8 cellular contexts compared by ENCODE assay signal in genomic region chr10:73246783-73247508, GRCh38. TPM values are rescaled to one million over a fixed set of nuclear protein-coding genes. Genes with fewer than 3 reads are reported as not detected.
DNase-seq lines count a peak whose midpoint lies in the region; ATAC-seq, FAIRE-seq and TF ChIP-seq lines count a peak whose summit lies in the region.

Gene DNAJC9, minus strand, starts transcription at chr10:73247255. Its CDS starts 66 bp downstream, at chr10:73247189.

- CTCF ChIA-PET in T-cell (lab: Charles Lee), result interaction anchor here (0.6 to 1.5 kb wide), 2 partner anchors 17 to 402 kb away, joined by 3 to 5 read pairs; no protein-coding TSS in a partner anchor

- no peaks in the 10 kb centered on the region for H3K27me3 ChIP-seq in adrenal gland

- H3K9me3 Mint-ChIP-seq in T-cell, result no peaks in the 10 kb centered on the region
- no peaks in the 10 kb centered on the region for H3K9me3 Mint-ChIP-seq in progenitor cell of endocrine pancreas (ENCODE audit: low read depth)

- H3K27ac Mint-ChIP-seq in T-cell, result peak within 1 kb of the TSS; percentile 96
- peak within 1 kb of the TSS; percentile 99 for H3K27ac Mint-ChIP-seq in progenitor cell of endocrine pancreas

- H3K9me3 ChIP-seq in adrenal gland (replicated peaks in 1 of 3), result no peaks in the 10 kb centered on the region

- peak; percentile 96 for FAIRE-seq in GM12891 (lab: Jason Lieb, UNC)

- peak; percentile 95 for TF ChIP-seq POLR2A in GM12891 (IDR thresholded peaks at IDR 0.05; ENCODE audit: low read depth, low read length)
- TF ChIP-seq POLR2A in adrenal gland (IDR thresholded peaks at IDR 0.05), result peak; percentile 76 to 92

- H3K4me3 ChIP-seq in adrenal gland, result peak within 1 kb of the TSS; percentile 56 to 80 (median 64)

- H3K27me3 Mint-ChIP-seq in T-cell (no peaks in the 10 kb centered on the region), progenitor cell of endocrine pancreas (no peaks in the 10 kb centered on the region)

- ATAC-seq in HG02840 (IDR thresholded peaks at IDR 0.05; ENCODE audit: low FRiP score, unreplicated experiment), result peak; percentile 88
- peak; percentile 88 to 89 (median 88) for ATAC-seq in T-cell (replicated peaks in 1 of 4)
- ATAC-seq in left cardiac atrium, result peak; percentile 94 to 97

- H3K4me1 Mint-ChIP-seq in T-cell, result peaks cover 53 to 65% (median 56%) of the 10 kb centered on the region in 3 donors
- peaks cover 30% of the 10 kb centered on the region for H3K4me1 Mint-ChIP-seq in progenitor cell of endocrine pancreas (ENCODE audit: low read depth)

- peaks cover 19 to 27% of the 10 kb centered on the region in 2 donors for H3K4me1 ChIP-seq in adrenal gland (replicated peaks in 1 of 2)

- peak in 1 of 6 experiments; percentile 8 for TF ChIP-seq CTCF in adrenal gland (IDR thresholded peaks at IDR 0.05)
- TF ChIP-seq CTCF in progenitor cell of endocrine pancreas (IDR thresholded peaks at IDR 0.05; ENCODE audit: unreplicated experiment), result no peak

- peak within 1 kb of the TSS; percentile 91 to 97 (median 94) for H3K4me3 Mint-ChIP-seq in T-cell
- H3K4me3 Mint-ChIP-seq in progenitor cell of endocrine pancreas (ENCODE audit: low read depth), result peak within 1 kb of the TSS; percentile 99

- DNase-seq in GM12891 (ENCODE audit: insufficient read length, low spot score) (peak; percentile 76), NCI-H1436 (lab: John Stamatoyannopoulos, UW) (peak; percentile 94), T-cell (peak; percentile 92 to 99 (median 95)), adrenal gland (peak; percentile 94 to 98 (median 97)), left cardiac atrium (peak; percentile 97), progenitor cell of endocrine pancreas (ENCODE audit: low spot score, unreplicated experiment) (peak; percentile 96), ureter (ENCODE audit: low spot score) (peak; percentile 96)

- H3K36me3 Mint-ChIP-seq in T-cell (peaks cover 24% of the 10 kb centered on the region), progenitor cell of endocrine pancreas (ENCODE audit: insufficient read depth) (peaks cover 23% of the 10 kb centered on the region)

- POLR2A ChIA-PET in T-cell (lab: Charles Lee), result interaction anchor here (0.8 to 1.5 kb wide), 5 partner anchors 9 to 1985 kb away, joined by 3 to 6 read pairs (median 5); partner anchors contain the start of gene P4HA1 (in 1 of the 2)

- H3K27ac ChIP-seq in adrenal gland, result peak within 1 kb of the TSS in 4 of 5 donors; percentile 75 to 92 (median 78)

- WGBS in adrenal gland, 4 donors, result 0 to 1% (median 0%) methylated on average over 11 to 73 of the region's 73 CpGs

- H3K36me3 ChIP-seq in adrenal gland (replicated peaks in 1 of 2), result peaks cover 0 to 30% of the 10 kb centered on the region in 2 donors

- intact Hi-C loops in adrenal gland (cut with DNase I) (no loop called here), left cardiac atrium (cut with DNase I) (no loop called here)

TF ChIP-seq in GM12891, 5 proteins besides CTCF, POLR2A, EP300 and RAD21:
- TF ChIP-seq SPI1 (IDR thresholded peaks at IDR 0.05; ENCODE audit: low read depth, low read length), result no peak
- TF ChIP-seq POU2F2 (IDR thresholded peaks at IDR 0.05; ENCODE audit: low read depth, low read length), result peak; percentile 81; the same call in 1 of the 2 replicates
- TF ChIP-seq PAX5 (IDR thresholded peaks at IDR 0.05; ENCODE audit: insufficient read depth, low read length, severe bottlenecking), result no peak
- peak; percentile 96 for TF ChIP-seq POLR2AphosphoS5 (IDR thresholded peaks at IDR 0.05; ENCODE audit: low read depth, low read length)
- TF ChIP-seq TAF1 (IDR thresholded peaks at IDR 0.05; ENCODE audit: low read depth, low read length), result peak; percentile 91

RNA-seq across cellular contexts. Expression of gene DNAJC9, which starts in this region (rescaled TPM):
- polyA plus RNA-seq in GM12891 (2012; ENCODE audit: low read depth, missing spikeins), result 24.5 TPM
- total RNA-seq in T-cell (10 to 100 TPM; 17.1 to 26.2 (median 23.1) TPM), adrenal gland (10 to 100 TPM; 10.6 to 23.3 (median 13.7) TPM), left cardiac atrium (10 to 100 TPM in 1 of 2 donors, 1 to 10 TPM in 1; 8.8 to 11.5 TPM), progenitor cell of endocrine pancreas (46.8 and 47.1 TPM in 2 replicates), ureter (17.2 TPM)
- polyA plus RNA-seq in adrenal gland, result 10 to 100 TPM; 12.6 to 17.3 (median 13.3) TPM

Comparison
In these comparisons a context has a peak if more than half of its experiments do, and no peak if none do; other contexts are left out.
1. Peak in every context shown above with its lines: DNase-seq, ATAC-seq, H3K4me3 ChIP-seq and H3K27ac ChIP-seq.